29 cellular contexts compared by ENCODE assay signal in the genomic region with DNA sequence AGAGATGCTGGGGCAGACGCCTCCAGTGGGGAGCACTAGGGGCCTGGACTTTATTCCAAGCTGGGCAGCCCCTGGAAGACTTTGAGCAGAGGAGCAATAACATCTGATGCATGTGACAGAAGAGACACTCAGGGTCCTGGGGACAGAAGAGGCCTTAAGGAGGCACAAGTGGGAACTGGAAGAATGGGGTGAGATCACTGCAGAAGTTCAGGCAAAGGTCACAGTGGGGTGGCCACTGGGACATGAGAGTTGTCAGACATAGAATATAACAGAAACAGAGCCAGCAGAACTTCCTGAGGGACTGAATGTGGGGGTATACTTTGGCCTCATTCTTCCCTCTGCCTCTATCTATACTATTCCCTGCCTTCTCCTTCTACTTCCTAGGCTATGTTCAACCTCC. TPM values are rescaled to one million over a fixed set of nuclear protein-coding genes. Genes with fewer than 3 reads are reported as not detected.
"Had no signal": no experiment of that assay in that cellular context is flagged by ENCODE, and none has a peak within 500 bp of the region (broad histone marks: within the 10 kb centered on the region; RNA-seq: fewer than 3 reads in every experiment).

No MANE protein-coding gene starts in this region.

- H3K4me3 ChIP-seq: esophagus squamous epithelium, ovary, prostate gland, sigmoid colon, vagina had no signal

- ATAC-seq: activated naive CD8-positive, alpha-beta T cell treated with anti-CD3 and anti-CD28 coated beads, Interleukin-2, amount 50 U/mL, for 24 hours; left ventricle myocardium superior; stimulated activated effector memory CD8-positive, alpha-beta T cell treated with anti-CD3 and anti-CD28 coated beads, Interleukin-12 subunit alpha, Interleukin-12 subunit beta, amount 100 ng/mL, for 72 hours; stimulated activated naive CD8-positive, alpha-beta T cell treated with anti-CD3 and anti-CD28 coated beads, Interleukin-15, amount 100 ng/mL, for 72 hours had no signal

- H3K27ac ChIP-seq: esophagus squamous epithelium, ovary, prostate gland, sigmoid colon, vagina had no signal

- H3K9me3 ChIP-seq: esophagus squamous epithelium, ovary, prostate gland, sigmoid colon, vagina had no signal

- H3K27me3 Mint-ChIP-seq: activated CD4-positive, alpha-beta memory T cell treated with anti-CD3 and anti-CD28 coated beads for 36 hours; activated naive CD4-positive, alpha-beta T cell treated with anti-CD3 and anti-CD28 coated beads, Interleukin-2, amount 50 U/mL, for 24 hours; activated naive CD8-positive, alpha-beta T cell treated with anti-CD3 and anti-CD28 coated beads, Interleukin-2, amount 50 U/mL, for 24 hours; activated T-cell treated with anti-CD3 and anti-CD28 coated beads, Interleukin-2, amount 50 U/mL, for 24 hours; stimulated activated naive CD8-positive, alpha-beta T cell treated with anti-CD3 and anti-CD28 coated beads, Interleukin-15, amount 100 ng/mL, for 72 hours; type B pancreatic cell had no signal

- H3K36me3 ChIP-seq: esophagus squamous epithelium, ovary, prostate gland, sigmoid colon, vagina had no signal

- H3K27me3 ChIP-seq: esophagus squamous epithelium, ovary, sigmoid colon, vagina had no signal

- H3K4me3 Mint-ChIP-seq: activated CD4-positive, alpha-beta memory T cell treated with anti-CD3 and anti-CD28 coated beads for 36 hours; activated CD4-positive, alpha-beta T cell treated with anti-CD3 and anti-CD28 coated beads, Interleukin-2, amount 10 ng/mL, durations not matched to agents 24 days and 14 days; activated naive CD4-positive, alpha-beta T cell treated with anti-CD3 and anti-CD28 coated beads, Interleukin-2, amount 50 U/mL, for 24 hours; activated naive CD8-positive, alpha-beta T cell treated with anti-CD3 and anti-CD28 coated beads, Interleukin-2, amount 50 U/mL, for 24 hours; activated T-cell treated with anti-CD3 and anti-CD28 coated beads, Interleukin-2, amount 50 U/mL, for 24 hours; endodermal cell; mesothelial cell of epicardium; stimulated activated effector memory CD8-positive, alpha-beta T cell treated with anti-CD3 and anti-CD28 coated beads, Interleukin-12 subunit alpha, Interleukin-12 subunit beta, amount 100 ng/mL, for 72 hours; stimulated activated naive CD8-positive, alpha-beta T cell treated with anti-CD3 and anti-CD28 coated beads, Interleukin-15, amount 100 ng/mL, for 72 hours; type B pancreatic cell had no signal

- H3K9me3 Mint-ChIP-seq: activated CD4-positive, alpha-beta memory T cell treated with anti-CD3 and anti-CD28 coated beads for 36 hours; activated naive CD4-positive, alpha-beta T cell treated with anti-CD3 and anti-CD28 coated beads, Interleukin-2, amount 50 U/mL, for 24 hours; endodermal cell; stimulated activated effector memory CD8-positive, alpha-beta T cell treated with anti-CD3 and anti-CD28 coated beads, Interleukin-12 subunit alpha, Interleukin-12 subunit beta, amount 100 ng/mL, for 72 hours; type B pancreatic cell had no signal

- H3K36me3 Mint-ChIP-seq: activated CD4-positive, alpha-beta memory T cell treated with anti-CD3 and anti-CD28 coated beads for 36 hours; mesothelial cell of epicardium; stimulated activated effector memory CD8-positive, alpha-beta T cell treated with anti-CD3 and anti-CD28 coated beads, Interleukin-12 subunit alpha, Interleukin-12 subunit beta, amount 100 ng/mL, for 72 hours; type B pancreatic cell had no signal

- H3K27ac Mint-ChIP-seq: activated CD4-positive, alpha-beta memory T cell treated with anti-CD3 and anti-CD28 coated beads for 36 hours; activated CD4-positive, alpha-beta T cell treated with anti-CD3 and anti-CD28 coated beads, Interleukin-2, amount 10 ng/mL, durations not matched to agents 24 days and 14 days; activated naive CD4-positive, alpha-beta T cell treated with anti-CD3 and anti-CD28 coated beads, Interleukin-2, amount 50 U/mL, for 24 hours; activated naive CD8-positive, alpha-beta T cell treated with anti-CD3 and anti-CD28 coated beads, Interleukin-2, amount 50 U/mL, for 24 hours; activated T-cell treated with anti-CD3 and anti-CD28 coated beads, Interleukin-2, amount 50 U/mL, for 24 hours; endodermal cell; mesothelial cell of epicardium; stimulated activated effector memory CD8-positive, alpha-beta T cell treated with anti-CD3 and anti-CD28 coated beads, Interleukin-12 subunit alpha, Interleukin-12 subunit beta, amount 100 ng/mL, for 72 hours; type B pancreatic cell had no signal

- DNase-seq: activated CD4-positive, alpha-beta memory T cell treated with anti-CD3 and anti-CD28 coated beads for 36 hours; activated CD4-positive, alpha-beta T cell treated with anti-CD3 and anti-CD28 coated beads, Interleukin-2, amount 10 ng/mL, durations not matched to agents 24 days and 14 days; activated CD4-positive, CD25-positive, alpha-beta regulatory T cell treated with anti-CD3 and anti-CD28 coated beads, Interleukin-2, amount 50 U/mL, for 72 hours; activated CD8-positive, alpha-beta memory T cell treated with anti-CD3 and anti-CD28 coated beads, Interleukin-2, amount 50 U/mL, for 4 hours; activated gamma-delta T cell treated with Interleukin-2 at 50 U/mL for 16 hours; activated naive CD8-positive, alpha-beta T cell treated with anti-CD3 and anti-CD28 coated beads, Interleukin-2, amount 50 U/mL, for 24 hours; activated T-cell treated with anti-CD3 and anti-CD28 coated beads, Interleukin-2, amount 50 U/mL, for 24 hours; amygdala; caudate nucleus; endodermal cell; esophagus squamous epithelium; foreskin melanocyte; kidney glomerular epithelial cell; left ventricle myocardium superior; naive B cell; ovary; retina; sigmoid colon; small intestine; stimulated activated CD4-positive, alpha-beta T cell treated with anti-CD3 and anti-CD28 coated beads, Interleukin-4, amount 100 ng/mL, for 24 hours; stimulated activated naive CD8-positive, alpha-beta T cell treated with anti-CD3 and anti-CD28 coated beads, Interleukin-15, amount 100 ng/mL, for 72 hours; substantia nigra; T-helper 1 cell had no signal

- H3K4me1 ChIP-seq: prostate gland had no signal

RNA-seq across cellular contexts. Expression of gene TGFA, which starts 24.0 kb away (rescaled TPM):
- total RNA-seq: activated CD4-positive, alpha-beta T cell treated with anti-CD3 and anti-CD28 coated beads, Interleukin-2, amount 10 ng/mL, durations not matched to agents 24 days and 14 days had no signal
